ENCODE assay signal across 1 cellular context in the genomic region with DNA sequence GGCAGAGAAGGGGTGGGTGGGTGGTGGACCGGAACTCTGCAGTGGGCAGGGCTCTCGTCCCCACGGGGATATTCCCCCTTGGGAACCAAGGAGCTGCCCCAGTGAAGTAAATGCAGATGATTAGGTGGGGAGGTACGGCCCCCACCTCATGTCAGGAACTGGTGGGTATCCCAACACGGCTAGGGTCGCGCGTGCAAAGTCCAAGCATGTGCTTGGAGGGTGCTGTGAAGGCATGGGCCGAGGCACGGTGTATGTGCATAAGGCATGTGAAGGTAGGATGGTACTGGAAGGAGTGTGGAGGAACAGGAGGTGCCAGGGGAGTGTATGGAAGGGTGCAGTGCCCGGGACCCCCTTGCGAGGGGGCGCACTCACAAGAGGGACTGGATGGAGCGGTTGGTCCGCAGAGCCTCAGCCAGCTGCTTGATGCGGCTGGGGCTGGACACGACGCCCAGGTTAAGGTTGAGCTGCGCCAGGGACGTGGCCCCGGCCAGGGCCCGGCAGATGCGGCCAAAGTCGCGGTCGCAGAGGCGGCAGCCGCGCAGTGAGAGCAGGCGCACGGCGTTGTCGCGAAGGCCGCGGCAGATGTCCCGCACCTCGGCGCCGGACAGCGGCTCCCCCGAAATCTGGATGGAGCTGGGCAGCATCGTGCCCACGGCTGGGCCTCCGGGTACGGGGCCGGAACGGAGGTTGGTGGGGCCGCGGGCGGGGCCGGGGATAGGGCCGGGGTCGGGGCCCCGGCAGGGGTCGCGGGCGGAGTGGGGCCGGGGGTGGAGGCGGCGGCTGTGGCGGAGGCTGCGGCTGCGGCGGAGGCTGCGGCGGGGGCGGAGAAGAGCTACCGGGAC.
TF ChIP-seq lines count a peak whose summit lies in the region.

No MANE protein-coding gene starts in this region.

TF ChIP-seq in K562, 482 proteins besides CTCF, POLR2A, EP300 and RAD21 (continues in another document):
- TF ChIP-seq VEZF1 (CRISPR knock-in tag; IDR thresholded peaks at IDR 0.05) (no peak; the same call in 1 of the 2 replicates), RBM17 (IDR thresholded peaks at IDR 0.05; ENCODE audit: borderline replicate concordance, low read depth, low read length) (no peak), ZC3H4 (CRISPR knock-in tag; IDR thresholded peaks at IDR 0.05; ENCODE audit: borderline replicate concordance) (peak; percentile 64; the same call in 1 of the 2 replicates), E2F6 (IDR thresholded peaks at IDR 0.05; ENCODE audit: borderline replicate concordance in 1 of 2, extremely low read depth in 1 of 2, insufficient read depth in 1 of 2, insufficient read length in 1 of 2, low read depth in 1 of 2, low read length in 1 of 2, poor library complexity in 1 of 2, severe bottlenecking in 1 of 2) (peak; percentile 7 to 73), ZNF121 (CRISPR knock-in tag; conservative IDR thresholded peaks at IDR 0.05) (no peak), TFAP4 (CRISPR knock-in tag; IDR thresholded peaks at IDR 0.05; ENCODE audit: borderline replicate concordance) (0 out of 2 replicates have a peak, but pooled peaks have one; percentile 16), MEIS2 (IDR thresholded peaks at IDR 0.05; ENCODE audit: partially characterized antibody) (no peak), BRF1 (IDR thresholded peaks at IDR 0.05; ENCODE audit: borderline replicate concordance, extremely low read depth, insufficient read length) (no peak), CBX3 (IDR thresholded peaks at IDR 0.05; ENCODE audit: borderline replicate concordance in 1 of 2, low read length in 2 of 2) (no peak), RBBP5 (IDR thresholded peaks at IDR 0.05; ENCODE audit: borderline replicate concordance, insufficient read depth, low read length, poor library complexity, severe bottlenecking) (peak; percentile 4), CSDE1 (IDR thresholded peaks at IDR 0.05) (no peak), NR2C2 (CRISPR knock-in tag; IDR thresholded peaks at IDR 0.05) (peak; percentile 39; the same call in 1 of the 2 replicates), NR2C2 (tag; IDR thresholded peaks at IDR 0.05) (no peak), MXI1 (IDR thresholded peaks at IDR 0.05; ENCODE audit: low read depth, low read length) (no peak), ZNF445 (CRISPR knock-in tag; IDR thresholded peaks at IDR 0.05; ENCODE audit: low read depth) (no peak), ZNF518B (CRISPR knock-in tag; IDR thresholded peaks at IDR 0.05) (no peak), CEBPG (CRISPR knock-in tag; IDR thresholded peaks at IDR 0.05) (0 out of 2 replicates have a peak, but pooled peaks have one; percentile 21), CEBPG (tag; conservative IDR thresholded peaks at IDR 0.05 in 1 of 2, IDR thresholded peaks at IDR 0.05 in 1 of 2) (no peak), KLF10 (CRISPR knock-in tag; IDR thresholded peaks at IDR 0.05) (no peak), HNRNPLL (IDR thresholded peaks at IDR 0.05; ENCODE audit: low read depth, low read length, poor library complexity, severe bottlenecking) (peak; percentile 75), ZBTB1 (CRISPR knock-in tag; IDR thresholded peaks at IDR 0.05; ENCODE audit: borderline replicate concordance, low read depth) (peak; percentile 67; the same call in 1 of the 2 replicates), THAP12 (CRISPR knock-in tag; IDR thresholded peaks at IDR 0.05) (no peak), NUFIP1 (IDR thresholded peaks at IDR 0.05; ENCODE audit: partially characterized antibody) (no peak), ZFP36 (IDR thresholded peaks at IDR 0.05; ENCODE audit: low read depth, low read length, partially characterized antibody) (no peak), ZSCAN32 (CRISPR knock-in tag; IDR thresholded peaks at IDR 0.05) (no peak), ZNF589 (CRISPR knock-in tag; IDR thresholded peaks at IDR 0.05; ENCODE audit: low read depth) (no peak), SNIP1 (IDR thresholded peaks at IDR 0.05; ENCODE audit: low read depth) (no peak), HMGN3 (IDR thresholded peaks at IDR 0.05; ENCODE audit: borderline replicate concordance, extremely low read depth, insufficient read length, low read depth, low read length) (peak; percentile 40), SMARCE1 (IDR thresholded peaks at IDR 0.05) (no peak), BMI1 (IDR thresholded peaks at IDR 0.05; ENCODE audit: low read length) (no peak), ELF2 (CRISPR knock-in tag; IDR thresholded peaks at IDR 0.05) (no peak), E2F3 (CRISPR knock-in tag; IDR thresholded peaks at IDR 0.05) (no peak), ZNF696 (CRISPR knock-in tag; conservative IDR thresholded peaks at IDR 0.05) (no peak), FOXA3 (CRISPR knock-in tag; conservative IDR thresholded peaks at IDR 0.05 in 1 of 2, IDR thresholded peaks at IDR 0.05 in 1 of 2) (no peak), ZNF263 (CRISPR knock-in tag; IDR thresholded peaks at IDR 0.05; ENCODE audit: borderline replicate concordance) (peak; percentile 16; the same call in 1 of the 2 replicates), NCOA4 (IDR thresholded peaks at IDR 0.05; ENCODE audit: partially characterized antibody) (no peak), NRF1 (conservative IDR thresholded peaks at IDR 0.05 in 1 of 2, IDR thresholded peaks at IDR 0.05 in 1 of 2) (peak; percentile 30 to 48; a peak in 2 of 4 replicates)
- TF ChIP-seq, protein P1, sequence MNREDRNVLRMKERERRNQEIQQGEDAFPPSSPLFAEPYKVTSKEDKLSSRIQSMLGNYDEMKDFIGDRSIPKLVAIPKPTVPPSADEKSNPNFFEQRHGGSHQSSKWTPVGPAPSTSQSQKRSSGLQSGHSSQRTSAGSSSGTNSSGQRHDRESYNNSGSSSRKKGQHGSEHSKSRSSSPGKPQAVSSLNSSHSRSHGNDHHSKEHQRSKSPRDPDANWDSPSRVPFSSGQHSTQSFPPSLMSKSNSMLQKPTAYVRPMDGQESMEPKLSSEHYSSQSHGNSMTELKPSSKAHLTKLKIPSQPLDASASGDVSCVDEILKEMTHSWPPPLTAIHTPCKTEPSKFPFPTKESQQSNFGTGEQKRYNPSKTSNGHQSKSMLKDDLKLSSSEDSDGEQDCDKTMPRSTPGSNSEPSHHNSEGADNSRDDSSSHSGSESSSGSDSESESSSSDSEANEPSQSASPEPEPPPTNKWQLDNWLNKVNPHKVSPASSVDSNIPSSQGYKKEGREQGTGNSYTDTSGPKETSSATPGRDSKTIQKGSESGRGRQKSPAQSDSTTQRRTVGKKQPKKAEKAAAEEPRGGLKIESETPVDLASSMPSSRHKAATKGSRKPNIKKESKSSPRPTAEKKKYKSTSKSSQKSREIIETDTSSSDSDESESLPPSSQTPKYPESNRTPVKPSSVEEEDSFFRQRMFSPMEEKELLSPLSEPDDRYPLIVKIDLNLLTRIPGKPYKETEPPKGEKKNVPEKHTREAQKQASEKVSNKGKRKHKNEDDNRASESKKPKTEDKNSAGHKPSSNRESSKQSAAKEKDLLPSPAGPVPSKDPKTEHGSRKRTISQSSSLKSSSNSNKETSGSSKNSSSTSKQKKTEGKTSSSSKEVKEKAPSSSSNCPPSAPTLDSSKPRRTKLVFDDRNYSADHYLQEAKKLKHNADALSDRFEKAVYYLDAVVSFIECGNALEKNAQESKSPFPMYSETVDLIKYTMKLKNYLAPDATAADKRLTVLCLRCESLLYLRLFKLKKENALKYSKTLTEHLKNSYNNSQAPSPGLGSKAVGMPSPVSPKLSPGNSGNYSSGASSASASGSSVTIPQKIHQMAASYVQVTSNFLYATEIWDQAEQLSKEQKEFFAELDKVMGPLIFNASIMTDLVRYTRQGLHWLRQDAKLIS (CRISPR knock-in tag; IDR thresholded peaks at IDR 0.05) = no peak
- TF ChIP-seq, protein P2, sequence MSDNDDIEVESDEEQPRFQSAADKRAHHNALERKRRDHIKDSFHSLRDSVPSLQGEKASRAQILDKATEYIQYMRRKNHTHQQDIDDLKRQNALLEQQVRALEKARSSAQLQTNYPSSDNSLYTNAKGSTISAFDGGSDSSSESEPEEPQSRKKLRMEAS (CRISPR knock-in tag; IDR thresholded peaks at IDR 0.05) = peak; percentile 49; the same call in 1 of the 2 replicates
- TF ChIP-seq, protein P3, sequence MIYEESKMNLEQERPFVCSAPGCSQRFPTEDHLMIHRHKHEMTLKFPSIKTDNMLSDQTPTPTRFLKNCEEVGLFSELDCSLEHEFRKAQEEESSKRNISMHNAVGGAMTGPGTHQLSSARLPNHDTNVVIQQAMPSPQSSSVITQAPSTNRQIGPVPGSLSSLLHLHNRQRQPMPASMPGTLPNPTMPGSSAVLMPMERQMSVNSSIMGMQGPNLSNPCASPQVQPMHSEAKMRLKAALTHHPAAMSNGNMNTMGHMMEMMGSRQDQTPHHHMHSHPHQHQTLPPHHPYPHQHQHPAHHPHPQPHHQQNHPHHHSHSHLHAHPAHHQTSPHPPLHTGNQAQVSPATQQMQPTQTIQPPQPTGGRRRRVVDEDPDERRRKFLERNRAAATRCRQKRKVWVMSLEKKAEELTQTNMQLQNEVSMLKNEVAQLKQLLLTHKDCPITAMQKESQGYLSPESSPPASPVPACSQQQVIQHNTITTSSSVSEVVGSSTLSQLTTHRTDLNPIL (CRISPR knock-in tag; IDR thresholded peaks at IDR 0.05) = no peak
- TF ChIP-seq, protein P4, sequence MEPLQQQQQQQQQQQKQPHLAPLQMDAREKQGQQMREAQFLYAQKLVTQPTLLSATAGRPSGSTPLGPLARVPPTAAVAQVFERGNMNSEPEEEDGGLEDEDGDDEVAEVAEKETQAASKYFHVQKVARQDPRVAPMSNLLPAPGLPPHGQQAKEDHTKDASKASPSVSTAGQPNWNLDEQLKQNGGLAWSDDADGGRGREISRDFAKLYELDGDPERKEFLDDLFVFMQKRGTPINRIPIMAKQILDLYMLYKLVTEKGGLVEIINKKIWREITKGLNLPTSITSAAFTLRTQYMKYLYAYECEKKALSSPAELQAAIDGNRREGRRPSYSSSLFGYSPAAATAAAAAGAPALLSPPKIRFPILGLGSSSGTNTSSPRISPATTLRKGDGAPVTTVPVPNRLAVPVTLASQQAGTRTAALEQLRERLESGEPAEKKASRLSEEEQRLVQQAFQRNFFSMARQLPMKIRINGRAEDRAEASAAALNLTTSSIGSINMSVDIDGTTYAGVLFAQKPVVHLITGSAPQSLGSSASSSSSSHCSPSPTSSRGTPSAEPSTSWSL (CRISPR knock-in tag; IDR thresholded peaks at IDR 0.05; ENCODE audit: borderline replicate concordance) = no peak
